ENCODE assay signal across 6 cellular contexts in the genomic region with DNA sequence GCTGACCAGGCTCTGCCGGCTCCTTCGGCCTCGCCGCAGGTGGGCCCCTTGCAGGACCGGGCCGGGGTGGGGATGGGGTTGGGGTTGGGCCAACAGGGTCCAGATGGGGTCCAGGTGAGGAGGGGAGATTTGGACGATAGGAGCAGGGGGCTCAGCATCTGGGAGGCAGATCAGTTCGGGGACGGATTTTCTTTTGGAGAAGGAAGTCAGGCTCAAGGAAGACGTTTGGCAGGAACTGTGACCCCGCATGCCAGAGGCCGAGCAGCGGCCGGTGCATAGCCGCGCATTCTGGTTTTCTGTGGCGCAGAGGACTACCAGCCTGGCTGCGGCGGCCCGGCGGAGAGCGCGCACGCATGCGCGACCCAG. TPM values are rescaled to one million over a fixed set of nuclear protein-coding genes. Genes with fewer than 3 reads are reported as not detected.
DNase-seq lines count a peak whose midpoint lies in the region; ATAC-seq, FAIRE-seq and TF ChIP-seq lines count a peak whose summit lies in the region.

No MANE protein-coding gene starts in this region.

- intact Hi-C loops in pancreas (cut with DNase I): no loop called here

- ATAC-seq in HG02840 (IDR thresholded peaks at IDR 0.05; ENCODE audit: low FRiP score, unreplicated experiment) (peak; percentile 1), pancreas (peak; percentile 65 to 75 (median 69))

- H3K27ac ChIP-seq in pancreas: peak overlapping the region; percentile 88 to 99 (median 98)

- no peaks in the 10 kb centered on the region for H3K27me3 ChIP-seq in pancreas

- H3K36me3 ChIP-seq in pancreas: peaks cover 14 to 27% (median 19%) of the 10 kb centered on the region in 3 donors

- WGBS in pancreas, 2 donors: 0 to 1% methylated on average over 17 to 26 of the region's 26 CpGs

- no peak for FAIRE-seq in pancreas (lab: Jason Lieb, UNC)

- H3K9me3 ChIP-seq in pancreas: no peaks in the 10 kb centered on the region

- H3K4me3 ChIP-seq in choroid plexus epithelial cell (ENCODE audit: low read depth, low read length) (peak overlapping the region; percentile 100), pancreas (peak overlapping the region; percentile 54 to 82 (median 76))

- TF ChIP-seq CTCF in choroid plexus epithelial cell (conservative IDR thresholded peaks at IDR 0.05; ENCODE audit: low read depth, low read length) (no peak), pancreas (IDR thresholded peaks at IDR 0.05) (no peak)

- DNase-seq in choroid plexus epithelial cell (ENCODE audit: low read depth) (no peak), pancreas (no peak), CD1c-positive myeloid dendritic cell (ENCODE audit: extremely low spot score) (no peak), COR-L47 (lab: John Stamatoyannopoulos, UW) (no peak), 8988T (no peak)

- peaks cover 3 to 19% (median 13%) of the 10 kb centered on the region in 3 donors for H3K4me1 ChIP-seq in pancreas

RNA-seq across cellular contexts. Expression of gene ALDOA, which starts 0.8 kb away (rescaled TPM):
- 100 to 1,000 TPM; 234 to 425 (median 329) TPM for total RNA-seq in pancreas
- 100 to 1,000 TPM; 304 to 349 TPM for polyA plus RNA-seq in pancreas

RNA-seq across cellular contexts. Expression of gene PPP4C, which starts 11.1 kb away (rescaled TPM):
- total RNA-seq in pancreas: 10 to 100 TPM; 21.7 to 43.2 (median 27.1) TPM
- polyA plus RNA-seq in pancreas: 10 to 100 TPM; 47.2 to 53.7 TPM

RNA-seq across cellular contexts. Expression of gene TBX6, which starts 27.0 kb away (rescaled TPM):
- total RNA-seq in pancreas: 1 to 10 TPM; 1.3 to 3.0 (median 1.7) TPM
- 1 to 10 TPM; 2.3 to 3.6 TPM for polyA plus RNA-seq in pancreas

RNA-seq across cellular contexts. Expression of gene YPEL3, which starts 31.3 kb away (rescaled TPM):
- total RNA-seq in pancreas: 10 to 100 TPM; 18.6 to 57.1 (median 35.5) TPM
- 100 to 1,000 TPM; 127 to 134 TPM for polyA plus RNA-seq in pancreas

RNA-seq across cellular contexts. Expression of gene TLCD3B, which starts 33.7 kb away (rescaled TPM):
- total RNA-seq in pancreas: under 1 TPM in 3 of 6 donors, not detected in 3; 0.20 to 0.28 (median 0.24) TPM
- polyA plus RNA-seq in pancreas: 1 to 10 TPM in 1 of 2 donors, under 1 TPM in 1; 0.95 to 2.1 TPM
